ENCODE assay signal across 1 cellular context in genomic region chr1:96934282-96934681, GRCh38.
TF ChIP-seq lines count a peak whose summit lies in the region.

No MANE protein-coding gene starts in this region.

TF ChIP-seq in GM23338, 12 proteins besides CTCF, POLR2A, EP300 and RAD21 (continued from another document):
- TF ChIP-seq, protein P1, sequence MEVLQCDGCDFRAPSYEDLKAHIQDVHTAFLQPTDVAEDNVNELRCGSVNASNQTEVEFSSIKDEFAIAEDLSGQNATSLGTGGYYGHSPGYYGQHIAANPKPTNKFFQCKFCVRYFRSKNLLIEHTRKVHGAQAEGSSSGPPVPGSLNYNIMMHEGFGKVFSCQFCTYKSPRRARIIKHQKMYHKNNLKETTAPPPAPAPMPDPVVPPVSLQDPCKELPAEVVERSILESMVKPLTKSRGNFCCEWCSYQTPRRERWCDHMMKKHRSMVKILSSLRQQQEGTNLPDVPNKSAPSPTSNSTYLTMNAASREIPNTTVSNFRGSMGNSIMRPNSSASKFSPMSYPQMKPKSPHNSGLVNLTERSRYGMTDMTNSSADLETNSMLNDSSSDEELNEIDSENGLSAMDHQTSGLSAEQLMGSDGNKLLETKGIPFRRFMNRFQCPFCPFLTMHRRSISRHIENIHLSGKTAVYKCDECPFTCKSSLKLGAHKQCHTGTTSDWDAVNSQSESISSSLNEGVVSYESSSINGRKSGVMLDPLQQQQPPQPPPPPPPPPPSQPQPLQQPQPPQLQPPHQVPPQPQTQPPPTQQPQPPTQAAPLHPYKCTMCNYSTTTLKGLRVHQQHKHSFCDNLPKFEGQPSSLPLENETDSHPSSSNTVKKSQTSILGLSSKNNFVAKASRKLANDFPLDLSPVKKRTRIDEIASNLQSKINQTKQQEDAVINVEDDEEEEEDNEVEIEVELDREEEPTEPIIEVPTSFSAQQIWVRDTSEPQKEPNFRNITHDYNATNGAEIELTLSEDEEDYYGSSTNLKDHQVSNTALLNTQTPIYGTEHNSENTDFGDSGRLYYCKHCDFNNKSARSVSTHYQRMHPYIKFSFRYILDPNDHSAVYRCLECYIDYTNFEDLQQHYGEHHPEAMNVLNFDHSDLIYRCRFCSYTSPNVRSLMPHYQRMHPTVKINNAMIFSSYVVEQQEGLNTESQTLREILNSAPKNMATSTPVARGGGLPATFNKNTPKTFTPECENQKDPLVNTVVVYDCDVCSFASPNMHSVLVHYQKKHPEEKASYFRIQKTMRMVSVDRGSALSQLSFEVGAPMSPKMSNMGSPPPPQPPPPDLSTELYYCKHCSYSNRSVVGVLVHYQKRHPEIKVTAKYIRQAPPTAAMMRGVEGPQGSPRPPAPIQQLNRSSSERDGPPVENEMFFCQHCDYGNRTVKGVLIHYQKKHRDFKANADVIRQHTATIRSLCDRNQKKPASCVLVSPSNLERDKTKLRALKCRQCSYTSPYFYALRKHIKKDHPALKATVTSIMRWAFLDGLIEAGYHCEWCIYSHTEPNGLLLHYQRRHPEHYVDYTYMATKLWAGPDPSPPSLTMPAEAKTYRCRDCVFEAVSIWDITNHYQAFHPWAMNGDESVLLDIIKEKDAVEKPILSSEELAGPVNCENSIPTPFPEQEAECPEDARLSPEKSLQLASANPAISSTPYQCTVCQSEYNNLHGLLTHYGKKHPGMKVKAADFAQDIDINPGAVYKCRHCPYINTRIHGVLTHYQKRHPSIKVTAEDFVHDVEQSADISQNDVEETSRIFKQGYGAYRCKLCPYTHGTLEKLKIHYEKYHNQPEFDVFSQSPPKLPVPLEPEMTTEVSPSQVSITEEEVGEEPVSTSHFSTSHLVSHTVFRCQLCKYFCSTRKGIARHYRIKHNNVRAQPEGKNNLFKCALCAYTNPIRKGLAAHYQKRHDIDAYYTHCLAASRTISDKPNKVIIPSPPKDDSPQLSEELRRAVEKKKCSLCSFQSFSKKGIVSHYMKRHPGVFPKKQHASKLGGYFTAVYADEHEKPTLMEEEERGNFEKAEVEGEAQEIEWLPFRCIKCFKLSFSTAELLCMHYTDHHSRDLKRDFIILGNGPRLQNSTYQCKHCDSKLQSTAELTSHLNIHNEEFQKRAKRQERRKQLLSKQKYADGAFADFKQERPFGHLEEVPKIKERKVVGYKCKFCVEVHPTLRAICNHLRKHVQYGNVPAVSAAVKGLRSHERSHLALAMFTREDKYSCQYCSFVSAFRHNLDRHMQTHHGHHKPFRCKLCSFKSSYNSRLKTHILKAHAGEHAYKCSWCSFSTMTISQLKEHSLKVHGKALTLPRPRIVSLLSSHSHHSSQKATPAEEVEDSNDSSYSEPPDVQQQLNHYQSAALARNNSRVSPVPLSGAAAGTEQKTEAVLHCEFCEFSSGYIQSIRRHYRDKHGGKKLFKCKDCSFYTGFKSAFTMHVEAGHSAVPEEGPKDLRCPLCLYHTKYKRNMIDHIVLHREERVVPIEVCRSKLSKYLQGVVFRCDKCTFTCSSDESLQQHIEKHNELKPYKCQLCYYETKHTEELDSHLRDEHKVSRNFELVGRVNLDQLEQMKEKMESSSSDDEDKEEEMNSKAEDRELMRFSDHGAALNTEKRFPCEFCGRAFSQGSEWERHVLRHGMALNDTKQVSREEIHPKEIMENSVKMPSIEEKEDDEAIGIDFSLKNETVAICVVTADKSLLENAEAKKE (CRISPR knock-in tag; IDR thresholded peaks at IDR 0.05) = no peak
